22 cellular contexts compared by ENCODE assay signal in genomic region chr2:1309507-1309906, GRCh38.
A peak's percentile ranks its signal among the peaks of the same experiment; 100 is the strongest.
DNase-seq lines count a peak whose midpoint lies in the region; ATAC-seq, FAIRE-seq and TF ChIP-seq lines count a peak whose summit lies in the region.
"Had no signal": no experiment of that assay in that cellular context is flagged by ENCODE, and none has a peak within 500 bp of the region (broad histone marks: within the 10 kb centered on the region; RNA-seq: fewer than 3 reads in every experiment).

No MANE protein-coding gene starts in this region.

- H3K27ac Mint-ChIP-seq in WTC11, result no peak overlapping the region
- H3K27ac Mint-ChIP-seq: CD4-positive, alpha-beta T cell; IgD-negative memory B cell had no signal

- no peaks in the 10 kb centered on the region for H3K9me3 ChIP-seq in HUES48 (ENCODE audit: control insufficient read depth, insufficient read depth, low read length)
- H3K9me3 ChIP-seq: A549 had no signal

- no peak for TF ChIP-seq CTCF in WTC11 (IDR thresholded peaks at IDR 0.05)
- TF ChIP-seq CTCF in D721Med (IDR thresholded peaks at IDR 0.05; ENCODE audit: insufficient read depth, missing control alignments), result no peak

- H3K27me3 ChIP-seq in HUES48 (ENCODE audit: control insufficient read depth, insufficient read depth, low read length), result no peaks in the 10 kb centered on the region

- no peak overlapping the region for H3K9ac ChIP-seq in HUES48 (ENCODE audit: low read depth, low read length)

- peak; percentile 72 for ATAC-seq in WTC11
- no peak for ATAC-seq in HG02623 (IDR thresholded peaks at IDR 0.05; ENCODE audit: unreplicated experiment)
- ATAC-seq in GM19023 (IDR thresholded peaks at IDR 0.05; ENCODE audit: unreplicated experiment), result no peak
- ATAC-seq: A549, GM12878, HepG2 had no signal

- H3K4me3 ChIP-seq in HUES48 (ENCODE audit: low read depth, low read length), result no peak overlapping the region
- H3K4me3 ChIP-seq: A549, GM12878 had no signal

- H3K4me3 Mint-ChIP-seq in WTC11, result no peak overlapping the region
- H3K4me3 Mint-ChIP-seq: CD4-positive, alpha-beta T cell; IgD-negative memory B cell had no signal

- peaks cover 19% of the 10 kb centered on the region for H3K4me1 Mint-ChIP-seq in WTC11

- POLR2A ChIA-PET in WTC11 (lab: Charles Lee), result no interaction called here

- H3K9me3 Mint-ChIP-seq in WTC11, result peaks cover 6% of the 10 kb centered on the region; the same call in 1 of the 2 replicates

- peaks cover 10% of the 10 kb centered on the region for H3K4me1 ChIP-seq in HUES48 (ENCODE audit: control insufficient read depth, insufficient read depth, low read length)
- H3K4me1 ChIP-seq: A549 had no signal

- FAIRE-seq in D721Med (lab: Jason Lieb, UNC), result no peak
- FAIRE-seq: A549, GM12878, GM19239, HepG2 had no signal

- DNase-seq in ELF-1 (ENCODE audit: low read depth, low spot score) (peak; percentile 37), WTC11 (ENCODE audit: low spot score) (no peak), iPS DF 19.7 (ENCODE audit: low read depth, low spot score) (peak; percentile 20), D721Med (ENCODE audit: insufficient read length, low spot score) (no peak), NCI-H2171 treated with DMSO at 0.1 percent for 48 hours (lab: John Stamatoyannopoulos, UW) (no peak)
- DNase-seq: AML-193; CD4-positive, alpha-beta T cell; DMS79 treated with DMSO at 0.1 percent for 48 hours; GOT3; HCEC 1CT; Karpas-422; KBM-7 had no signal

- peak overlapping the region; percentile 42 for H3K27ac ChIP-seq in HUES48 (ENCODE audit: low read depth, low read length)
- H3K27ac ChIP-seq: 22Rv1, A549, C4-2B had no signal

- H3K27me3 Mint-ChIP-seq in WTC11 (ENCODE audit: low read depth), result no peaks in the 10 kb centered on the region
- H3K27me3 Mint-ChIP-seq: CD4-positive, alpha-beta T cell had no signal

- H3K36me3 ChIP-seq in HUES48 (ENCODE audit: control insufficient read depth, insufficient read depth, low read length), result no peaks in the 10 kb centered on the region

- CTCF ChIA-PET in WTC11 (lab: Charles Lee), result no interaction called here

- H3K36me3 Mint-ChIP-seq in WTC11, result peaks cover 9% of the 10 kb centered on the region
- H3K36me3 Mint-ChIP-seq: IgD-negative memory B cell had no signal

TF ChIP-seq in WTC11, 78 proteins besides CTCF, POLR2A, EP300 and RAD21:
- TF ChIP-seq ATF1 (CRISPR knock-in tag; IDR thresholded peaks at IDR 0.05), result no peak
- no peak for TF ChIP-seq USF1 (CRISPR knock-in tag; IDR thresholded peaks at IDR 0.05)
- TF ChIP-seq ATF6 (CRISPR knock-in tag; IDR thresholded peaks at IDR 0.05), result no peak
- TF ChIP-seq ELF4 (CRISPR knock-in tag; IDR thresholded peaks at IDR 0.05; ENCODE audit: low read depth), result no peak
- TF ChIP-seq AR (CRISPR knock-in tag; IDR thresholded peaks at IDR 0.05), result no peak
- no peak for TF ChIP-seq NFE2L1 (CRISPR knock-in tag; IDR thresholded peaks at IDR 0.05)
- TF ChIP-seq ZNF219 (CRISPR knock-in tag; IDR thresholded peaks at IDR 0.05; ENCODE audit: borderline replicate concordance), result no peak
- no peak for TF ChIP-seq GTF2I (CRISPR knock-in tag; conservative IDR thresholded peaks at IDR 0.05)
- TF ChIP-seq ZNF532 (CRISPR knock-in tag; IDR thresholded peaks at IDR 0.05; ENCODE audit: borderline replicate concordance), result no peak
- TF ChIP-seq GRHL2 (CRISPR knock-in tag; IDR thresholded peaks at IDR 0.05; ENCODE audit: insufficient replicate concordance, severe bottlenecking), result no peak
- no peak for TF ChIP-seq ERG (CRISPR knock-in tag; IDR thresholded peaks at IDR 0.05)
- no peak for TF ChIP-seq OVOL2 (CRISPR knock-in tag; IDR thresholded peaks at IDR 0.05; ENCODE audit: borderline replicate concordance)

Comparison
In these comparisons a context has a peak if more than half of its experiments do, and no peak if none do; other contexts are left out.
1. DNase-seq: peak in ELF-1 (single experiment) and iPS DF 19.7 (single experiment); none in WTC11 (single experiment), D721Med (single experiment) and NCI-H2171 treated with DMSO at 0.1 percent for 48 hours (single experiment).